Comparison of ENCODE assay signal across 29 cellular contexts in the genomic region with DNA sequence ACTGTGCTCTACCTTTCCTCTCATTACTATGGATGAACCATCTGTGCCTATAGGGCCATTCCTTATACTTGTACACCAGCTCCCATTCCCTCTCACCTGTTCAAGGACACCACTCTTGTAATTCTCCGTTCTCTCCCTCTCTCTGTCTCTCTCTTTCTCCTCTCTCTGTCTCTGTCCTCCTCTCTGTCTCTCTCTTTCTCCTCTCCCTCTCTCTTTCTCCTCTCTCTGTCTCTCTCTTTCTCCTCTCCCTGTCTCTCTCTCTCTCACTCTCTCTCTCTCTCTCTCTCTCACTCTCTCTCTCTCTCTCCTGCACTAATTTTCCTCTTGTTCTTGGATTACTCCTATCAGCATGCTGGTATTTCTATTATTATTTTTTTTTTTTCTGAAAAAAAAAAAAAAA.
"Had no signal": no experiment of that assay in that cellular context is flagged by ENCODE, and none has a peak within 500 bp of the region (broad histone marks: within the 10 kb centered on the region; RNA-seq: fewer than 3 reads in every experiment).

No MANE protein-coding gene starts in this region.

- FAIRE-seq: colon, endometrium, endothelial cell of umbilical vein, frontal cortex had no signal

- H3K27me3 ChIP-seq: colonic mucosa, esophagus muscularis mucosa, gastrocnemius medialis, gastroesophageal sphincter, heart left ventricle had no signal

- ATAC-seq: effector memory CD8-positive, alpha-beta T cell; esophagus mucosa; foreskin keratinocyte; gastrocnemius medialis; gastroesophageal sphincter; heart left ventricle; heart right ventricle had no signal

- H3K36me3 ChIP-seq: colonic mucosa, esophagus muscularis mucosa, esophagus squamous epithelium, gastrocnemius medialis, gastroesophageal sphincter, heart left ventricle, heart right ventricle had no signal

- H3K4me3 Mint-ChIP-seq: dendritic cell treated with granulocyte-macrophage colony-stimulating factor and Interleukin-4, amounts not matched to agents 40 ng/mL and 50 ng/mL, for 4 days; effector memory CD8-positive, alpha-beta T cell; endodermal cell had no signal

- H3K27ac ChIP-seq: colonic mucosa, coronary artery, dorsolateral prefrontal cortex, epithelial cell of prostate, esophagus muscularis mucosa, esophagus squamous epithelium, foreskin keratinocyte, gastrocnemius medialis, gastroesophageal sphincter, heart left ventricle, heart right ventricle had no signal

- H3K9me3 ChIP-seq: colonic mucosa, esophagus muscularis mucosa, esophagus squamous epithelium, gastrocnemius medialis, gastroesophageal sphincter, heart left ventricle, heart right ventricle had no signal

- H3K4me1 ChIP-seq: colonic mucosa had no signal

- DNase-seq: colonic mucosa; cortex of kidney; dermis blood vessel endothelial cell; dorsolateral prefrontal cortex; effector CD4-positive, alpha-beta T cell; effector CD8-positive, alpha-beta T cell; effector memory CD4-positive, alpha-beta T cell; effector memory CD8-positive, alpha-beta T cell; endodermal cell; erythroblast; esophagus squamous epithelium; foreskin fibroblast; foreskin keratinocyte; foreskin melanocyte; gastrocnemius medialis; glutamatergic neuron; head of caudate nucleus; heart left ventricle; heart right ventricle had no signal

- H3K27ac Mint-ChIP-seq: dendritic cell treated with granulocyte-macrophage colony-stimulating factor and Interleukin-4, amounts not matched to agents 40 ng/mL and 50 ng/mL, for 4 days; effector memory CD8-positive, alpha-beta T cell; endodermal cell had no signal

- H3K4me3 ChIP-seq: colonic mucosa, coronary artery, dorsolateral prefrontal cortex, esophagus muscularis mucosa, esophagus squamous epithelium, gastrocnemius medialis, gastroesophageal sphincter, heart left ventricle, heart right ventricle had no signal
